ENCODE assay signal across 27 cellular contexts in the genomic region with DNA sequence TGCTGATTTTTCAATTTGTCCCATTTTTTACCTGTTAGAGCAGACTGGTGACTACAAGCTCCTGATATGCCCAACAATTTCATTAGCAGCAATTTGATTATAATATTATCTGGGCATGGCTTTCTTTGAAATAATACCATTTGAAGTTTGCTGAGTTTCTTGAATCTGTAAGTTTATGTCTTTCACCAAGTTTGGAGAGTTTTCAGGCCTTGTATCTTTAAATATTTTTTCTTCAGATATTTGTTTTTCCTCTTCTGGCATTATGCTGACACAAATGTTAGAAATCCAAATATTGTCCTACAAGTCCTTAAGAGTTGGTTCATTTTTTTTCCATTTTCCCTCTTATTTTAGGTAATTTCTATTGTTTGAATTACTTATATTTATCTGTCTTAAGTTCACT.
DNase-seq lines count a peak whose midpoint lies in the region; TF ChIP-seq lines count a peak whose summit lies in the region.
"Had no signal": no experiment of that assay in that cellular context is flagged by ENCODE, and none has a peak within 500 bp of the region (broad histone marks: within the 10 kb centered on the region; RNA-seq: fewer than 3 reads in every experiment).

No MANE protein-coding gene starts in this region.

- no peak overlapping the region for H3K4me3 ChIP-seq in HEK293 (ENCODE audit: low read depth, low read length)
- H3K4me3 ChIP-seq: A549; BLaER1; BLaER1 treated with 17β-estradiol and CSF1 and Interleukin-3, amounts not matched to agents 10 nM and 100 nM had no signal

- no peaks in the 10 kb centered on the region for H3K36me3 ChIP-seq in HEK293 (ENCODE audit: control insufficient read depth in 2 of 2, insufficient read depth in 1 of 2, low read length in 2 of 2)
- H3K36me3 ChIP-seq: BE2C; BLaER1; BLaER1 treated with 17β-estradiol and CSF1 and Interleukin-3, amounts not matched to agents 10 nM and 100 nM had no signal

- H3K27ac ChIP-seq in HEK293 (ENCODE audit: extremely low read depth, low read depth, low read length): no peak overlapping the region
- H3K27ac ChIP-seq: 22Rv1; A549; BLaER1; BLaER1 treated with 17β-estradiol and CSF1 and Interleukin-3, amounts not matched to agents 10 nM and 100 nM; C4-2B had no signal

- CTCF ChIA-PET in HEK293 (lab: Yijun Ruan, JAX): no interaction called here

- TF ChIP-seq CTCF in HEK293 (tag by site-specific recombination; IDR thresholded peaks at IDR 0.05): no peak

- POLR2A ChIA-PET in HEK293 (lab: Yijun Ruan, JAX): no interaction called here

- H3K4me1 ChIP-seq in HEK293 (ENCODE audit: control insufficient read depth, insufficient read depth, low read length): no peaks in the 10 kb centered on the region
- H3K4me1 ChIP-seq: A549; BE2C; BLaER1; BLaER1 treated with 17β-estradiol and CSF1 and Interleukin-3, amounts not matched to agents 10 nM and 100 nM; Caco-2 had no signal

- DNase-seq in NCI-H2171 (lab: John Stamatoyannopoulos, UW): no peak
- DNase-seq: 8988T; ACHN; AML-193; BE2C; C1 segment of cervical spinal cord; Caco-2; Calu3; CD4-positive, alpha-beta memory T cell; CD4-positive, alpha-beta T cell; CD4-positive, CD25-positive, alpha-beta regulatory T cell; CD8-positive, alpha-beta memory T cell; CD8-positive, alpha-beta T cell; COR-L47; DMS 273 treated with DMSO at 0.1 percent for 48 hours; DMS153; DMS53; DMS79; DMS79 treated with DMSO at 0.1 percent for 48 hours; DND-41; EL had no signal

- H3K9me3 ChIP-seq in HEK293 (ENCODE audit: control insufficient read depth, insufficient read depth, low read depth, low read length): no peaks in the 10 kb centered on the region
- H3K9me3 ChIP-seq: A549; BE2C; BLaER1; BLaER1 treated with 17β-estradiol and CSF1 and Interleukin-3, amounts not matched to agents 10 nM and 100 nM; Caco-2 had no signal

TF ChIP-seq in HEK293, 187 proteins besides CTCF, POLR2A, EP300 and RAD21:
- TF ChIP-seq, protein P1, sequence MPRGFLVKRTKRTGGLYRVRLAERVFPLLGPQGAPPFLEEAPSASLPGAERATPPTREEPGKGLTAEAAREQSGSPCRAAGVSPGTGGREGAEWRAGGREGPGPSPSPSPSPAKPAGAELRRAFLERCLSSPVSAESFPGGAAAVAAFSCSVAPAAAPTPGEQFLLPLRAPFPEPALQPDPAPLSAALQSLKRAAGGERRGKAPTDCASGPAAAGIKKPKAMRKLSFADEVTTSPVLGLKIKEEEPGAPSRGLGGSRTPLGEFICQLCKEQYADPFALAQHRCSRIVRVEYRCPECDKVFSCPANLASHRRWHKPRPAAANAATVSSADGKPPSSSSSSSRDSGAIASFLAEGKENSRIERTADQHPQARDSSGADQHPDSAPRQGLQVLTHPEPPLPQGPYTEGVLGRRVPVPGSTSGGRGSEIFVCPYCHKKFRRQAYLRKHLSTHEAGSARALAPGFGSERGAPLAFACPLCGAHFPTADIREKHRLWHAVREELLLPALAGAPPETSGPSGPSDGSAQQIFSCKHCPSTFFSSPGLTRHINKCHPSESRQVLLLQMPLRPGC (tag by site-specific recombination; IDR thresholded peaks at IDR 0.05): no peak
- TF ChIP-seq ZNF558 (tag by site-specific recombination; IDR thresholded peaks at IDR 0.05): peak; percentile 95
